15 cellular contexts compared by ENCODE assay signal in genomic region chr17:75476752-75477492, GRCh38. TPM values are rescaled to one million over a fixed set of nuclear protein-coding genes. Genes with fewer than 3 reads are reported as not detected.
DNase-seq lines count a peak whose midpoint lies in the region; ATAC-seq and TF ChIP-seq lines count a peak whose summit lies in the region.
"Had no signal": no experiment of that assay in that cellular context is flagged by ENCODE, and none has a peak within 500 bp of the region (broad histone marks: within the 10 kb centered on the region; RNA-seq: fewer than 3 reads in every experiment).

No MANE protein-coding gene starts in this region.

- H3K4me3 Mint-ChIP-seq in glutamatergic neuron (ENCODE audit: unreplicated experiment) = peak overlapping the region; percentile 16
- peak overlapping the region; percentile 21 for H3K4me3 Mint-ChIP-seq in nephron progenitor cell

- no peak for DNase-seq in WERI-Rb-1
- no peak for DNase-seq in glutamatergic neuron
- no peak for DNase-seq in nephron progenitor cell
- DNase-seq in thyroid gland = no peak
- no peak for DNase-seq in stimulated activated CD4-positive, alpha-beta T cell treated with anti-CD3 and anti-CD28 coated beads, Interleukin-2, amount 100 ng/mL, for 48 hours
- DNase-seq in posterior vena cava (ENCODE audit: low spot score) = no peak
- DNase-seq in amniotic stem cell (lab: John Stamatoyannopoulos, UW) = no peak
- DNase-seq: activated CD4-positive, alpha-beta T cell treated with anti-CD3 and anti-CD28 coated beads for 4 hours; body of pancreas; GDM1; KG1; NCI-H2081 had no signal

- H3K4me1 Mint-ChIP-seq in glutamatergic neuron (ENCODE audit: low read depth, unreplicated experiment) (peaks cover 21% of the 10 kb centered on the region), nephron progenitor cell (peaks cover 71% of the 10 kb centered on the region)

- peaks cover 0 to 28% of the 10 kb centered on the region in 2 donors for H3K4me1 ChIP-seq in thyroid gland

- H3K4me3 ChIP-seq in WERI-Rb-1 (ENCODE audit: low read depth, low read length) = no peak overlapping the region
- H3K4me3 ChIP-seq in thyroid gland (replicated peaks in 1 of 3) = no peak overlapping the region
- H3K4me3 ChIP-seq: body of pancreas had no signal

- TF ChIP-seq CTCF in WERI-Rb-1 (IDR thresholded peaks at IDR 0.05; ENCODE audit: low read depth, low read length) = no peak
- TF ChIP-seq CTCF in glutamatergic neuron (IDR thresholded peaks at IDR 0.05; ENCODE audit: partially characterized antibody, unreplicated experiment) = no peak
- TF ChIP-seq CTCF in nephron progenitor cell (IDR thresholded peaks at IDR 0.05) = no peak
- no peak for TF ChIP-seq CTCF in thyroid gland (IDR thresholded peaks at IDR 0.05)

- no peaks in the 10 kb centered on the region for H3K9me3 ChIP-seq in WERI-Rb-1 (ENCODE audit: severe bottlenecking)
- H3K9me3 ChIP-seq in thyroid gland = no peaks in the 10 kb centered on the region
- H3K9me3 ChIP-seq: body of pancreas had no signal

- H3K36me3 Mint-ChIP-seq in glutamatergic neuron (ENCODE audit: unreplicated experiment) = no peaks in the 10 kb centered on the region
- peaks cover 16% of the 10 kb centered on the region for H3K36me3 Mint-ChIP-seq in nephron progenitor cell (ENCODE audit: low read depth)

- no peak for ATAC-seq in HG03469 (IDR thresholded peaks at IDR 0.05; ENCODE audit: unreplicated experiment)
- ATAC-seq: body of pancreas, SK-N-SH treated with all-trans-retinoic acid at 6 μM for 48 hours had no signal

- TF ChIP-seq POLR2A in thyroid gland (IDR thresholded peaks at IDR 0.05) = no peak

- peaks cover 8% of the 10 kb centered on the region for H3K27me3 Mint-ChIP-seq in glutamatergic neuron (ENCODE audit: unreplicated experiment)
- no peaks in the 10 kb centered on the region for H3K27me3 Mint-ChIP-seq in nephron progenitor cell (ENCODE audit: low read depth, poor library complexity)

- no peaks in the 10 kb centered on the region for H3K27me3 ChIP-seq in WERI-Rb-1 (ENCODE audit: insufficient read depth, low read depth, severe bottlenecking)
- no peaks in the 10 kb centered on the region for H3K27me3 ChIP-seq in thyroid gland
- H3K27me3 ChIP-seq: body of pancreas had no signal

- peak overlapping the region; percentile 44 for H3K27ac ChIP-seq in WERI-Rb-1
- peak overlapping the region in 2 of 3 donors; percentile 27 to 28 for H3K27ac ChIP-seq in thyroid gland
- H3K27ac ChIP-seq: C4-2B had no signal

- intact Hi-C loops in thyroid gland (cut with DNase I) = no loop called here
- intact Hi-C loops in posterior vena cava (cut with DNase I) = no loop called here

- WGBS in thyroid gland, 2 donors = 71 to 79% methylated on average over 10 to 11 of the region's 11 CpGs

- H3K27ac Mint-ChIP-seq in glutamatergic neuron (ENCODE audit: unreplicated experiment) (no peak overlapping the region), nephron progenitor cell (peak overlapping the region; percentile 95)

- H3K9me3 Mint-ChIP-seq in glutamatergic neuron (ENCODE audit: unreplicated experiment) = peaks cover 5% of the 10 kb centered on the region
- no peaks in the 10 kb centered on the region for H3K9me3 Mint-ChIP-seq in nephron progenitor cell

- H3K36me3 ChIP-seq in WERI-Rb-1 = peaks cover 31% of the 10 kb centered on the region
- H3K36me3 ChIP-seq in thyroid gland = no peaks in the 10 kb centered on the region

RNA-seq across cellular contexts. Expression of gene TMEM94, which starts 20.5 kb away (rescaled TPM):
- total RNA-seq in glutamatergic neuron (ENCODE audit: unreplicated experiment) (117 TPM), thyroid gland (100 to 1,000 TPM in 1 of 4 donors, 10 to 100 TPM in 3; 52.1 to 116 (median 92.7) TPM), posterior vena cava (10 to 100 TPM; 53.8 to 64.3 TPM)

RNA-seq across cellular contexts. Expression of gene CASKIN2, which starts 38.4 kb away (rescaled TPM):
- 22.1 TPM for total RNA-seq in glutamatergic neuron (ENCODE audit: unreplicated experiment)
- total RNA-seq in thyroid gland = 10 to 100 TPM; 15.0 to 87.2 (median 21.7) TPM
- total RNA-seq in posterior vena cava = 10 to 100 TPM; 51.1 to 57.6 TPM

RNA-seq across cellular contexts. Expression of gene TSEN54, which starts 39.4 kb away (rescaled TPM):
- total RNA-seq in glutamatergic neuron (ENCODE audit: unreplicated experiment) (26.6 TPM), thyroid gland (10 to 100 TPM; 11.6 to 46.6 (median 25.8) TPM), posterior vena cava (10 to 100 TPM in 1 of 2 donors, 1 to 10 TPM in 1; 8.8 to 15.2 TPM)

RNA-seq across cellular contexts. Expression of gene LLGL2, which starts 48.6 kb away (rescaled TPM):
- total RNA-seq in glutamatergic neuron (ENCODE audit: unreplicated experiment) = 4.8 TPM
- total RNA-seq in thyroid gland = 10 to 100 TPM; 35.6 to 73.5 (median 53.8) TPM
- total RNA-seq in posterior vena cava = 1 to 10 TPM; 6.4 to 6.8 TPM
